ENCODE assay signal across 27 cellular contexts in the genomic region with DNA sequence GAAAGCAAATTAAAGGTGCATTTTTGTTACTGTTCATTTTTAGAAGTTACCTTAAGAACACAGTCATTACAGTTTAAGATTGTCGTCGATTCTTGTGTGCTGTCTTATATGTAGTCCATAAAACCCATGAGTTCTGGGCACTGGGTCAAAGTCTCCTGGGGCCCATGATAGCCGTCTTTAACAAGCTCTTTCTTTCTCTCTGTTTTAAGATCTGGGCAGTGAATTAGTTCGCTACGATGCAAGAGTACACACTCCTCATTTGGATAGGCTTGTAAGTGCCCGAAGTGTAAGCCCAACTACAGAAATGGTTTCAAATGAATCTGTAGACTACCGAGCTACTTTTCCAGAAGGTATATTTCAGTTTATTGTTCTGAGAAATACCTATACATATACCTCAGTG.
DNase-seq lines count a peak whose midpoint lies in the region; ATAC-seq, FAIRE-seq and TF ChIP-seq lines count a peak whose summit lies in the region.
"Had no signal": no experiment of that assay in that cellular context is flagged by ENCODE, and none has a peak within 500 bp of the region (broad histone marks: within the 10 kb centered on the region; RNA-seq: fewer than 3 reads in every experiment).

No MANE protein-coding gene starts in this region.

- H3K36me3 Mint-ChIP-seq in activated CD8-positive, alpha-beta memory T cell treated with anti-CD3 and anti-CD28 coated beads, Interleukin-2, amount 10 ng/mL, durations not matched to agents 7 days and 5 days: no peaks in the 10 kb centered on the region
- H3K36me3 Mint-ChIP-seq: activated naive CD8-positive, alpha-beta T cell; CD8-positive, alpha-beta T cell; stimulated activated memory B cell treated with anti-CD40 and anti-IgM and Interleukin-4, amounts not matched to agents 10 μg/mL and 1 μg/mL and 100 μg/mL, for 72 hours had no signal

- FAIRE-seq in HepG2 (lab: Jason Lieb, UNC) (peak; percentile 43), small intestine (lab: Jason Lieb, UNC) (no peak)
- FAIRE-seq: GM18507, kidney had no signal

- CTCF ChIA-PET in HCT116 (lab: Charles Lee): no interaction called here
- CTCF ChIA-PET in HepG2 (lab: Yijun Ruan, JAX; ENCODE audit: low intra/inter-chr PET ratio, low total read pairs): no interaction called here
- CTCF ChIA-PET in activated CD8-positive, alpha-beta memory T cell treated with anti-CD3 and anti-CD28 coated beads, Interleukin-2, amount 10 ng/mL, durations not matched to agents 7 days and 5 days (lab: Charles Lee): interaction anchor here (0.7 kb wide), 1 partner anchor 36 kb away, joined by 3 read pairs; no protein-coding TSS in a partner anchor

- H3K4me2 ChIP-seq in HCT116 (ENCODE audit: low read length) (peak overlapping the region; percentile 53), HepG2 (ENCODE audit: low read depth, low read length) (no peak overlapping the region)

- H4K20me1 ChIP-seq in HCT116 (ENCODE audit: insufficient read depth) (no peaks in the 10 kb centered on the region), HepG2 (ENCODE audit: insufficient read depth, low read length) (no peaks in the 10 kb centered on the region)

- DNase-seq in HCT116 (ENCODE audit: low read depth, low spot score) (no peak), RWPE2 (ENCODE audit: low spot score) (no peak), HepG2 (ENCODE audit: low spot score) (no peak), small intestine (peak; percentile 69), T-helper 9 cell (no peak), right cardiac atrium (no peak)
- no peak for DNase-seq in activated CD8-positive, alpha-beta memory T cell treated with anti-CD3 and anti-CD28 coated beads, Interleukin-2, amount 10 ng/mL, durations not matched to agents 7 days and 5 days
- DNase-seq: activated CD8-positive, alpha-beta memory T cell treated with anti-CD3 and anti-CD28 coated beads, Interleukin-2, amount 50 U/mL, for 4 hours; CD8-positive, alpha-beta T cell; GF-D8; GOT3; kidney; NCI-H1105; NCI-H2029; NCI-H226; NCI-H748 treated with DMSO at 0.1 percent for 48 hours; psoas muscle; stimulated activated CD4-positive, alpha-beta T cell treated with anti-CD3 and anti-CD28 coated beads, Interleukin-4, amount 100 ng/mL, for 1 hour; testis had no signal

- H2AFZ ChIP-seq in HCT116 (ENCODE audit: low read depth, low read length, poor library complexity, severe bottlenecking) (no peak overlapping the region), HepG2 (ENCODE audit: low read length) (no peak overlapping the region)

- in situ Hi-C loops in HepG2 (cut with HindIII; ENCODE audit: extremely low pct_ligation_motif_present, low pct_unique_long_range_greater_than_20kb): no loop called here

- BruUV-seq in HCT116 (replicated peaks; lab: Mats Ljungman, UMichigan): no TSS peak
- no TSS peak for BruUV-seq in HepG2 (replicated peaks; lab: Mats Ljungman, UMichigan)

- H3K27me3 Mint-ChIP-seq in activated CD8-positive, alpha-beta memory T cell treated with anti-CD3 and anti-CD28 coated beads, Interleukin-2, amount 10 ng/mL, durations not matched to agents 7 days and 5 days: peaks cover 22% of the 10 kb centered on the region

- H3K4me1 Mint-ChIP-seq in activated CD8-positive, alpha-beta memory T cell treated with anti-CD3 and anti-CD28 coated beads, Interleukin-2, amount 10 ng/mL, durations not matched to agents 7 days and 5 days: no peaks in the 10 kb centered on the region
- H3K4me1 Mint-ChIP-seq: central memory CD8-positive, alpha-beta T cell; stimulated activated memory B cell treated with anti-CD40 and anti-IgM and Interleukin-4, amounts not matched to agents 10 μg/mL and 1 μg/mL and 100 μg/mL, for 72 hours; WTC11 had no signal

- TF ChIP-seq EP300 in HepG2 (IDR thresholded peaks at IDR 0.05; ENCODE audit: low read depth in 2 of 2, low read length in 2 of 2) (no peak), HepG2 (CRISPR knock-in tag; IDR thresholded peaks at IDR 0.05; ENCODE audit: borderline replicate concordance) (no peak)

- peak overlapping the region; percentile 36 for H3K9ac ChIP-seq in HCT116 (ENCODE audit: low read length)
- no peak overlapping the region for H3K9ac ChIP-seq in HepG2 (ENCODE audit: insufficient read depth, low read depth, low read length)

- peaks cover 0 to 55% of the 10 kb centered on the region in 2 experiments; a peak in 2 of 4 replicates for H3K36me3 ChIP-seq in HCT116 (ENCODE audit: control insufficient read depth in 1 of 2, insufficient read depth in 2 of 2, low read length in 2 of 2)
- H3K36me3 ChIP-seq in RWPE2 (ENCODE audit: low read depth): peaks cover 83% of the 10 kb centered on the region
- H3K36me3 ChIP-seq in HepG2 (replicated peaks in 1 of 2; ENCODE audit: control insufficient read depth in 1 of 2, insufficient read depth in 2 of 2, low read length in 2 of 2): peaks cover 2 to 18% of the 10 kb centered on the region in 2 experiments; a peak in 4 of 5 replicates
- peaks cover 0 to 2% of the 10 kb centered on the region in 2 donors for H3K36me3 ChIP-seq in small intestine (ENCODE audit: control insufficient read depth in 2 of 2, insufficient read depth in 2 of 2, low read length in 2 of 2)
- H3K36me3 ChIP-seq: ascending aorta, vagina had no signal

- no peak overlapping the region for H3K4me3 ChIP-seq in HCT116 (replicated peaks in 1 of 2; ENCODE audit: low read depth in 1 of 2, low read length in 2 of 2)
- no peak overlapping the region for H3K4me3 ChIP-seq in RWPE2 (ENCODE audit: severe bottlenecking)
- H3K4me3 ChIP-seq in HepG2 (replicated peaks in 1 of 3; ENCODE audit: insufficient read depth in 1 of 3, low read depth in 2 of 3, low read length in 3 of 3): no peak overlapping the region
- no peak overlapping the region for H3K4me3 ChIP-seq in small intestine (ENCODE audit: low read depth in 1 of 2, low read length in 2 of 2)
- no peak overlapping the region for H3K4me3 ChIP-seq in right cardiac atrium (ENCODE audit: low read length)
- H3K4me3 ChIP-seq: ascending aorta, lung, psoas muscle, testis, vagina had no signal

- RAD21 ChIA-PET in HCT116 (lab: Charles Lee; ENCODE audit: low non-redundant PET in 1 of 2, low total read pairs in 2 of 2, uncharacterized antibody in 2 of 2, unreplicated experiment in 2 of 2): no interaction called here

- H3K79me2 ChIP-seq in HCT116 (ENCODE audit: insufficient read depth, low read length) (peaks cover 46% of the 10 kb centered on the region), HepG2 (ENCODE audit: insufficient read depth, low read length) (no peaks in the 10 kb centered on the region)

- H3K4me1 ChIP-seq in HCT116 (ENCODE audit: control insufficient read depth in 1 of 2, insufficient read depth in 2 of 2, low read length in 2 of 2) (peaks cover 80 to 95% of the 10 kb centered on the region in 2 experiments), RWPE2 (ENCODE audit: insufficient read depth, poor library complexity, severe bottlenecking) (peaks cover 39% of the 10 kb centered on the region), HepG2 (ENCODE audit: insufficient read depth, low read length) (peaks cover 50% of the 10 kb centered on the region), small intestine (ENCODE audit: control insufficient read depth in 2 of 2, insufficient read depth in 1 of 2, low read depth in 1 of 2, low read length in 1 of 2) (peaks cover 2 to 7% of the 10 kb centered on the region in 2 donors), right cardiac atrium (ENCODE audit: control insufficient read depth, insufficient read depth, low read length) (no peaks in the 10 kb centered on the region)
- H3K4me1 ChIP-seq: testis, vagina had no signal

- H3K9me3 ChIP-seq in HCT116 (ENCODE audit: control insufficient read depth in 1 of 2, insufficient read depth in 1 of 2, low read depth in 1 of 2, low read length in 2 of 2) (no peaks in the 10 kb centered on the region), RWPE2 (ENCODE audit: severe bottlenecking) (no peaks in the 10 kb centered on the region), HepG2 (ENCODE audit: low read length) (peaks cover 8% of the 10 kb centered on the region; the same call in 1 of the 2 replicates), small intestine (ENCODE audit: control insufficient read depth, low read depth) (no peaks in the 10 kb centered on the region), right cardiac atrium (ENCODE audit: control insufficient read depth, low read length) (no peaks in the 10 kb centered on the region)
- H3K9me3 ChIP-seq: ascending aorta, psoas muscle, testis, vagina had no signal

- 90% methylated on average over 7 of the region's 7 CpGs for whole genome bisulfite sequencing in HepG2 (ENCODE audit: low lambda C conversion rate)
- WGBS in small intestine, 3 donors: 17 to 62% (median 44%) methylated on average over 7 of the region's 7 CpGs
- 91% methylated on average over 7 of the region's 7 CpGs for WGBS in right cardiac atrium

- no peak for TF ChIP-seq RAD21 in HCT116 (IDR thresholded peaks at IDR 0.05; ENCODE audit: low read depth)
- no peak for TF ChIP-seq RAD21 in HepG2 (CRISPR knock-in tag; IDR thresholded peaks at IDR 0.05)

- H3K9me2 ChIP-seq in HCT116 (ENCODE audit: insufficient read depth): no peaks in the 10 kb centered on the region

- H3K4me3 Mint-ChIP-seq in activated CD8-positive, alpha-beta memory T cell treated with anti-CD3 and anti-CD28 coated beads, Interleukin-2, amount 10 ng/mL, durations not matched to agents 7 days and 5 days: no peak overlapping the region
- H3K4me3 Mint-ChIP-seq: activated naive CD8-positive, alpha-beta T cell; CD8-positive, alpha-beta T cell; central memory CD8-positive, alpha-beta T cell; stimulated activated memory B cell treated with anti-CD40 and anti-IgM and Interleukin-4, amounts not matched to agents 10 μg/mL and 1 μg/mL and 100 μg/mL, for 72 hours; WTC11 had no signal

- H3K27ac Mint-ChIP-seq in activated CD8-positive, alpha-beta memory T cell treated with anti-CD3 and anti-CD28 coated beads, Interleukin-2, amount 10 ng/mL, durations not matched to agents 7 days and 5 days: no peak overlapping the region
- H3K27ac Mint-ChIP-seq: activated naive CD8-positive, alpha-beta T cell; CD8-positive, alpha-beta T cell; stimulated activated memory B cell treated with anti-CD40 and anti-IgM and Interleukin-4, amounts not matched to agents 10 μg/mL and 1 μg/mL and 100 μg/mL, for 72 hours; WTC11 had no signal

- no peaks in the 10 kb centered on the region for H3K27me3 ChIP-seq in HCT116 (ENCODE audit: insufficient read depth, low read length)
- H3K27me3 ChIP-seq in RWPE2 (ENCODE audit: insufficient read depth, poor library complexity, severe bottlenecking): no peaks in the 10 kb centered on the region
- H3K27me3 ChIP-seq in HepG2 (ENCODE audit: control insufficient read depth in 1 of 2, insufficient read depth in 2 of 2, low read length in 2 of 2): no peaks in the 10 kb centered on the region
- H3K27me3 ChIP-seq in small intestine (ENCODE audit: control insufficient read depth in 2 of 2, insufficient read depth in 2 of 2, low read length in 2 of 2): no peaks in the 10 kb centered on the region
- no peaks in the 10 kb centered on the region for H3K27me3 ChIP-seq in right cardiac atrium (ENCODE audit: control insufficient read depth, insufficient read depth)
- H3K27me3 ChIP-seq: ascending aorta, testis, vagina had no signal

- POLR2A ChIA-PET in HCT116 (lab: Charles Lee) (interaction anchor here (1.5 kb wide), 1 partner anchor 8 kb away, joined by 8 read pairs; no protein-coding TSS in a partner anchor), HepG2 (lab: Yijun Ruan, JAX) (interaction anchor here (1.1 to 1.8 kb wide), 5 partner anchors 34 to 182 kb away, joined by 4 to 10 read pairs (median 7); a partner anchor contains a TSS)

- H3K9me3 Mint-ChIP-seq in activated CD8-positive, alpha-beta memory T cell treated with anti-CD3 and anti-CD28 coated beads, Interleukin-2, amount 10 ng/mL, durations not matched to agents 7 days and 5 days (ENCODE audit: low read depth): no peaks in the 10 kb centered on the region
- H3K9me3 Mint-ChIP-seq: CD8-positive, alpha-beta T cell; central memory CD8-positive, alpha-beta T cell; stimulated activated memory B cell treated with anti-CD40 and anti-IgM and Interleukin-4, amounts not matched to agents 10 μg/mL and 1 μg/mL and 100 μg/mL, for 72 hours; WTC11 had no signal

- ATAC-seq in HCT116 (no peak), RWPE2 (ENCODE audit: low read depth) (no peak), HepG2 (no peak), right cardiac atrium (no peak)
- ATAC-seq in activated CD8-positive, alpha-beta memory T cell treated with anti-CD3 and anti-CD28 coated beads, Interleukin-2, amount 10 ng/mL, durations not matched to agents 7 days and 5 days: no peak
- ATAC-seq: CD8-positive, alpha-beta T cell; psoas muscle; stimulated activated memory B cell treated with anti-CD40 and anti-IgM and Interleukin-4, amounts not matched to agents 10 μg/mL and 1 μg/mL and 100 μg/mL, for 72 hours; WTC11 had no signal

- TF ChIP-seq CTCF in HCT116 (IDR thresholded peaks at IDR 0.05 in 2 of 3, conservative IDR thresholded peaks at IDR 0.05 in 1 of 3; ENCODE audit: borderline replicate concordance in 1 of 3, insufficient read depth in 1 of 3, low read depth in 2 of 3, low read length in 2 of 3) (no peak), RWPE2 (IDR thresholded peaks at IDR 0.05; ENCODE audit: poor library complexity, severe bottlenecking) (no peak), HepG2 (CRISPR knock-in tag; IDR thresholded peaks at IDR 0.05) (no peak)

- H3K27ac ChIP-seq in HCT116 (ENCODE audit: low read depth, low read length): peak overlapping the region; percentile 97
- peak overlapping the region; percentile 94 for H3K27ac ChIP-seq in RWPE2 (ENCODE audit: poor library complexity, severe bottlenecking)
- H3K27ac ChIP-seq in HepG2 (ENCODE audit: extremely low read length, insufficient read depth, low read length): peak overlapping the region; percentile 56
- H3K27ac ChIP-seq in small intestine (ENCODE audit: low read depth in 1 of 2, low read length in 1 of 2): peak overlapping the region; percentile 78 to 88
- no peak overlapping the region for H3K27ac ChIP-seq in right cardiac atrium (ENCODE audit: low read length)
- H3K27ac ChIP-seq: ascending aorta, psoas muscle, testis, vagina had no signal

- TF ChIP-seq POLR2A in HCT116 (IDR thresholded peaks at IDR 0.05; ENCODE audit: borderline replicate concordance, extremely low read depth, insufficient read depth, insufficient read length) (no peak), HepG2 (IDR thresholded peaks at IDR 0.05; ENCODE audit: insufficient read depth in 1 of 2, low read depth in 2 of 2, low read length in 2 of 2) (no peak)

- intact Hi-C loops in HCT116 (cut with micrococcal nuclease) (loop anchor here (10.0 kb wide), 1 partner anchor 97 kb away; a partner anchor contains a TSS), HepG2 (cut with micrococcal nuclease; ENCODE audit: unreplicated experiment) (loop anchor here (2.0 kb wide), 1 partner anchor 37 kb away; no protein-coding TSS in a partner anchor), right cardiac atrium (cut with DNase I) (no loop called here)

Comparison
In these comparisons a context has a peak if more than half of its experiments do, and no peak if none do; other contexts are left out.
1. intact Hi-C loops: an anchor here in HCT116 (10.0 kb wide) and HepG2 (2.0 kb wide); none called in right cardiac atrium.